In genomic region chr15:85580914-85581313, GRCh38 we compare ENCODE assay signal across 8 cellular contexts.
DNase-seq lines count a peak whose midpoint lies in the region; ATAC-seq and TF ChIP-seq lines count a peak whose summit lies in the region.

No MANE protein-coding gene starts in this region.

- H3K4me1 Mint-ChIP-seq in activated CD8-positive, alpha-beta memory T cell treated with anti-CD3 and anti-CD28 coated beads, Interleukin-2, amount 10 ng/mL, durations not matched to agents 7 days and 5 days = peaks cover 72% of the 10 kb centered on the region
- peaks cover 15% of the 10 kb centered on the region for H3K4me1 Mint-ChIP-seq in Caco-2 (ENCODE audit: low read depth, unreplicated experiment)

- POLR2A ChIA-PET in Caco-2 (lab: Charles Lee) = interaction anchor here (0.6 kb wide), 1 partner anchor 25 kb away, joined by 3 read pairs; no protein-coding TSS in a partner anchor

- H3K4me1 ChIP-seq in left ventricle myocardium inferior (peaks cover 97% of the 10 kb centered on the region), Caco-2 (peaks cover 21% of the 10 kb centered on the region), HAP-1 (peaks cover 23% of the 10 kb centered on the region)

- in situ Hi-C loops in HAP-1 (cut with MboI; ENCODE audit: low sequenced_read_pairs) = no loop called here

- H3K27ac ChIP-seq in left ventricle myocardium inferior (replicated peaks) = peak overlapping the region; percentile 93

- H3K9me3 ChIP-seq in left ventricle myocardium inferior (replicated peaks) = no peaks in the 10 kb centered on the region
- H3K9me3 ChIP-seq in Caco-2 = no peaks in the 10 kb centered on the region
- H3K9me3 ChIP-seq in HAP-1 = no peaks in the 10 kb centered on the region; the same call in 1 of the 2 replicates

- H3K27ac Mint-ChIP-seq in activated CD8-positive, alpha-beta memory T cell treated with anti-CD3 and anti-CD28 coated beads, Interleukin-2, amount 10 ng/mL, durations not matched to agents 7 days and 5 days = peak overlapping the region; percentile 99
- H3K27ac Mint-ChIP-seq in Caco-2 (ENCODE audit: unreplicated experiment) = no peak overlapping the region

- peak overlapping the region; percentile 82 for H3K4me3 Mint-ChIP-seq in activated CD8-positive, alpha-beta memory T cell treated with anti-CD3 and anti-CD28 coated beads, Interleukin-2, amount 10 ng/mL, durations not matched to agents 7 days and 5 days
- H3K4me3 Mint-ChIP-seq in Caco-2 (ENCODE audit: unreplicated experiment) = no peak overlapping the region

- DNase-seq in activated CD8-positive, alpha-beta memory T cell treated with anti-CD3 and anti-CD28 coated beads, Interleukin-2, amount 10 ng/mL, durations not matched to agents 7 days and 5 days = peak; percentile 83
- DNase-seq in left ventricle myocardium inferior (no peak), Caco-2 (no peak), D341Med (ENCODE audit: low spot score) (no peak), globus pallidus (ENCODE audit: low spot score) (no peak), HAP-1 (ENCODE audit: low spot score in 2 of 2) (no peak)
- peak; percentile 69 for DNase-seq in stimulated activated CD8-positive, alpha-beta memory T cell treated with anti-CD3 and anti-CD28 coated beads, Interleukin-4, amount 100 ng/mL, for 48 hours

- peaks cover 44% of the 10 kb centered on the region for H3K36me3 Mint-ChIP-seq in activated CD8-positive, alpha-beta memory T cell treated with anti-CD3 and anti-CD28 coated beads, Interleukin-2, amount 10 ng/mL, durations not matched to agents 7 days and 5 days
- H3K36me3 Mint-ChIP-seq in Caco-2 (ENCODE audit: insufficient read depth, unreplicated experiment) = peaks cover 31% of the 10 kb centered on the region

- CTCF ChIA-PET in activated CD8-positive, alpha-beta memory T cell treated with anti-CD3 and anti-CD28 coated beads, Interleukin-2, amount 10 ng/mL, durations not matched to agents 7 days and 5 days (lab: Charles Lee) = interaction anchor here (1.1 to 3.6 kb wide), 8 partner anchors 24 to 250 kb away, joined by 3 to 23 read pairs (median 8); no protein-coding TSS in a partner anchor
- CTCF ChIA-PET in Caco-2 (lab: Charles Lee) = interaction anchor here (1.1 kb wide), 1 partner anchor 250 kb away, joined by 3 read pairs; no protein-coding TSS in a partner anchor

- intact Hi-C loops in left ventricle myocardium inferior (cut with micrococcal nuclease) (loop anchor here (10.0 kb wide), 1 partner anchor 86 kb away; no protein-coding TSS in a partner anchor), Caco-2 (cut with micrococcal nuclease; ENCODE audit: unreplicated experiment) (loop anchor here (1.0 kb wide), 1 partner anchor 95 kb away; no protein-coding TSS in a partner anchor)

- ATAC-seq in HG03108 (IDR thresholded peaks at IDR 0.05; ENCODE audit: unreplicated experiment) = peak; percentile 28
- peak; percentile 38 for ATAC-seq in activated CD8-positive, alpha-beta memory T cell treated with anti-CD3 and anti-CD28 coated beads, Interleukin-2, amount 10 ng/mL, durations not matched to agents 7 days and 5 days

- H3K27me3 ChIP-seq in left ventricle myocardium inferior (ENCODE audit: low read depth) = no peaks in the 10 kb centered on the region
- no peaks in the 10 kb centered on the region for H3K27me3 ChIP-seq in Caco-2 (replicated peaks; ENCODE audit: control insufficient read depth, insufficient read depth, low read length)
- H3K27me3 ChIP-seq in HAP-1 (ENCODE audit: low read depth) = no peaks in the 10 kb centered on the region

- TF ChIP-seq CTCF in left ventricle myocardium inferior (IDR thresholded peaks at IDR 0.05; ENCODE audit: borderline replicate concordance) (no peak), Caco-2 (IDR thresholded peaks at IDR 0.05; ENCODE audit: insufficient read depth in 1 of 2, low read depth in 1 of 2, low read length in 1 of 2, severe bottlenecking in 1 of 2, unreplicated experiment in 1 of 2) (no peak)

- H3K4me3 ChIP-seq in left ventricle myocardium inferior = peak overlapping the region; percentile 66
- H3K4me3 ChIP-seq in Caco-2 (ENCODE audit: low read depth, low read length) = no peak overlapping the region
- no peak overlapping the region for H3K4me3 ChIP-seq in HAP-1

- no peaks in the 10 kb centered on the region for H3K27me3 Mint-ChIP-seq in activated CD8-positive, alpha-beta memory T cell treated with anti-CD3 and anti-CD28 coated beads, Interleukin-2, amount 10 ng/mL, durations not matched to agents 7 days and 5 days
- H3K27me3 Mint-ChIP-seq in Caco-2 (ENCODE audit: insufficient read depth, unreplicated experiment) = no peaks in the 10 kb centered on the region

- H3K36me3 ChIP-seq in left ventricle myocardium inferior (peaks cover 14% of the 10 kb centered on the region), Caco-2 (ENCODE audit: control insufficient read depth, insufficient read depth, low read length) (peaks cover 7% of the 10 kb centered on the region), HAP-1 (replicated peaks) (peaks cover 29% of the 10 kb centered on the region)

- H3K9me3 Mint-ChIP-seq in activated CD8-positive, alpha-beta memory T cell treated with anti-CD3 and anti-CD28 coated beads, Interleukin-2, amount 10 ng/mL, durations not matched to agents 7 days and 5 days (ENCODE audit: low read depth) = no peaks in the 10 kb centered on the region
- no peaks in the 10 kb centered on the region for H3K9me3 Mint-ChIP-seq in Caco-2 (ENCODE audit: unreplicated experiment)

- BruUV-seq in Caco-2 (replicated peaks; lab: Mats Ljungman, UMichigan) = no TSS peak

Comparison
In these comparisons a context has a peak if more than half of its experiments do, and no peak if none do; other contexts are left out.
1. DNase-seq: peak in activated CD8-positive, alpha-beta memory T cell treated with anti-CD3 and anti-CD28 coated beads, Interleukin-2, amount 10 ng/mL, durations not matched to agents 7 days and 5 days (single experiment) and stimulated activated CD8-positive, alpha-beta memory T cell treated with anti-CD3 and anti-CD28 coated beads, Interleukin-4, amount 100 ng/mL, for 48 hours (single experiment); none in left ventricle myocardium inferior (single experiment), Caco-2 (0 of 2), D341Med (single experiment), globus pallidus (single experiment) and HAP-1 (0 of 2).